9 cellular contexts compared by ENCODE assay signal in the genomic region with DNA sequence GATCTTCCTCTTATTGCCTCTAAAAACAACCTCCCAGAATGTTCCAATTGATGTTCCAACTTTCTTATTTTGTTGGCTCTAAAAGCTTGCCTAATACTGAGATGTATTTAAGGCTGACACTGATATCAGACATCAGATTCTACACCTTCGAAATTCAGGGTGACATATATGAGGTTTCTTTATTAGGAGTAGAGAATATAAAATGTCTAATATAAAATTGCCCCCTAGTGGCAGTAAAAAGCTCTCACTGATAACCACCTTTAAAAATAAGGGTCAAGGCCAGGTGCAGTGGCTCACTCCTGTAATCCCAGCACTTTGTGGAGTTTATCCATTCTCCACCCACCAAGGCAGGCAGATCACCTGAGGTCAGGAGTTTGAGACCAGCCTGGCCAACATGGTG.
DNase-seq lines count a peak whose midpoint lies in the region; ATAC-seq and TF ChIP-seq lines count a peak whose summit lies in the region.
"Had no signal": no experiment of that assay in that cellular context is flagged by ENCODE, and none has a peak within 500 bp of the region (broad histone marks: within the 10 kb centered on the region; RNA-seq: fewer than 3 reads in every experiment).

No MANE protein-coding gene starts in this region.

- TF ChIP-seq CTCF in Caco-2 (IDR thresholded peaks at IDR 0.05; ENCODE audit: insufficient read depth in 1 of 2, low read depth in 1 of 2, low read length in 1 of 2, severe bottlenecking in 1 of 2, unreplicated experiment in 1 of 2) (peak; percentile 21 to 51), type B pancreatic cell (conservative IDR thresholded peaks at IDR 0.05) (peak; percentile 75), right atrium auricular region (IDR thresholded peaks at IDR 0.05) (peak in 1 of 2 donors; percentile 44)

- H3K4me1 Mint-ChIP-seq in Caco-2 (ENCODE audit: low read depth, unreplicated experiment) (no peaks in the 10 kb centered on the region), type B pancreatic cell (ENCODE audit: unreplicated experiment) (no peaks in the 10 kb centered on the region)

- H3K27ac ChIP-seq in right atrium auricular region, result no peak overlapping the region

- H3K9me3 Mint-ChIP-seq in Caco-2 (ENCODE audit: unreplicated experiment) (no peaks in the 10 kb centered on the region), type B pancreatic cell (no peaks in the 10 kb centered on the region)

- H3K36me3 ChIP-seq in Caco-2 (ENCODE audit: control insufficient read depth, insufficient read depth, low read length) (no peaks in the 10 kb centered on the region), right atrium auricular region (no peaks in the 10 kb centered on the region)
- H3K36me3 ChIP-seq: HAP-1 had no signal

- no peaks in the 10 kb centered on the region for H3K27me3 ChIP-seq in Caco-2 (replicated peaks; ENCODE audit: control insufficient read depth, insufficient read depth, low read length)
- H3K27me3 ChIP-seq in right atrium auricular region, result no peaks in the 10 kb centered on the region

- H3K27ac Mint-ChIP-seq in Caco-2 (ENCODE audit: unreplicated experiment) (no peak overlapping the region), type B pancreatic cell (no peak overlapping the region)

- intact Hi-C loops in Caco-2 (cut with micrococcal nuclease; ENCODE audit: unreplicated experiment), result loop anchor here (1.0 to 2.0 kb wide), 2 partner anchors 321 to 451 kb away; no protein-coding TSS in a partner anchor

- CTCF ChIA-PET in Caco-2 (lab: Charles Lee), result no interaction called here

- ATAC-seq in GM21717 (IDR thresholded peaks at IDR 0.05; ENCODE audit: unreplicated experiment) (peak; percentile 54), HG03457 (IDR thresholded peaks at IDR 0.05; ENCODE audit: unreplicated experiment) (no peak)

- H3K4me3 Mint-ChIP-seq in Caco-2 (ENCODE audit: unreplicated experiment) (no peak overlapping the region), type B pancreatic cell (no peak overlapping the region)

- H3K4me3 ChIP-seq in Caco-2 (ENCODE audit: low read depth, low read length), result no peak overlapping the region
- H3K4me3 ChIP-seq in right atrium auricular region, result no peak overlapping the region
- H3K4me3 ChIP-seq: HAP-1 had no signal

- no peaks in the 10 kb centered on the region for H3K27me3 Mint-ChIP-seq in Caco-2 (ENCODE audit: insufficient read depth, unreplicated experiment)
- no peaks in the 10 kb centered on the region for H3K27me3 Mint-ChIP-seq in type B pancreatic cell

- no TSS peak for BruUV-seq in Caco-2 (replicated peaks; lab: Mats Ljungman, UMichigan)

- H3K4me1 ChIP-seq in Caco-2 (no peaks in the 10 kb centered on the region), right atrium auricular region (no peaks in the 10 kb centered on the region)

- POLR2A ChIA-PET in Caco-2 (lab: Charles Lee), result no interaction called here

- H3K9me3 ChIP-seq in Caco-2 (no peaks in the 10 kb centered on the region), right atrium auricular region (no peaks in the 10 kb centered on the region)
- H3K9me3 ChIP-seq: HAP-1 had no signal

- DNase-seq in Caco-2, result no peak
- DNase-seq in NCI-H1694 treated with DMSO at 0.1 percent for 48 hours (lab: John Stamatoyannopoulos, UW), result peak; percentile 26
- DNase-seq in cerebellar cortex (ENCODE audit: low spot score), result peak; percentile 36
- DNase-seq in type B pancreatic cell (ENCODE audit: extremely low spot score, unreplicated experiment), result no peak
- DNase-seq in right atrium auricular region (ENCODE audit: low spot score), result no peak
- no peak for DNase-seq in SIG-M5 (lab: John Stamatoyannopoulos, UW)

- H3K36me3 Mint-ChIP-seq in Caco-2 (ENCODE audit: insufficient read depth, unreplicated experiment) (no peaks in the 10 kb centered on the region), type B pancreatic cell (no peaks in the 10 kb centered on the region)

Comparison
In these comparisons a context has a peak if more than half of its experiments do, and no peak if none do; other contexts are left out.
1. DNase-seq: peak in NCI-H1694 treated with DMSO at 0.1 percent for 48 hours (single experiment) and cerebellar cortex (single experiment); none in Caco-2 (0 of 2), type B pancreatic cell (single experiment), right atrium auricular region (single experiment) and SIG-M5 (single experiment).